In the genomic region with DNA sequence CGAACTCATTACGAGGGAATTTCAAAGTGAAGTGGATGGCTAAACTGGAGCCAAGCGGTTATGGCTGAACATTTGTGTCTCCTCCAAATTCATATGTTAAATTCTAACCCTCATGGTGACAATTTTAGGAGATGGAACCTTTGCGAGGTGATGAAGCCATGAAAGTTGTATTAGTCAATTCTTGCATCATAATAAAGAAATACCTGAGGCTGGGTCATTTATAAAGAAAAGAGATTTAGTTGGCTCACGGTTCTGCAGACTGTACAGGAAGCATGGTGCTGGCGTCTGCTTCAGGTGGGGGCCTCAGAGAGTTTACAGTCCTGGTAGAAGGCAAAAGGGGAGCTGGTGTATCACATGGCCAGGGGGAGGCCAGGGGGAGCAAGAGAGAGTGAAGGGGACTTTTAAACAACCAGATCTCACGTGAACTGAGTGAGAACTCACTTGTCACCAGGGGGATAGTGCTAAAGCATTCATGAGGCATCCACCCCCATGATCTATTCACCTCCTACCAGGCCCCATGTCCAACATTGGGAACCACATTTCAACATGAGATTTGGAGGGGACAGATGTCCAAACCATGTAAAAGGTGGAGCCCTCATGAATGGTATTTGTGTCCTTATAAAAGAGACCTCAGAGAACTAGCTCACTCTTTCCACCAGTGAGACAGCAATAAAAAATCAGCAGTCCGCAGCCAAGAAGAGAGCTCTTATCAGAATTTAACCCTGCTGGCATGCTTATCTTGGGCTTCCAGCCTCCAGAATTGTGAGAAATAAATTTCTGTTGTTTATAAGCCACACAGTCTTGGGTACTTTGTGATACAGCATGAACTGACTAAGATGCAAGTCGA, we compare ENCODE assay signal across 26 cellular contexts.
A peak's percentile ranks its signal among the peaks of the same experiment; 100 is the strongest.
DNase-seq lines count a peak whose midpoint lies in the region; ATAC-seq, FAIRE-seq and TF ChIP-seq lines count a peak whose summit lies in the region.
"Had no signal": no experiment of that assay in that cellular context is flagged by ENCODE, and none has a peak within 500 bp of the region (broad histone marks: within the 10 kb centered on the region; RNA-seq: fewer than 3 reads in every experiment).

No MANE protein-coding gene starts in this region.

- peak; percentile 44 for TF ChIP-seq CTCF in DND-41 (IDR thresholded peaks at IDR 0.05; ENCODE audit: borderline replicate concordance, extremely low read depth, low read length, poor library complexity, severe bottlenecking)
- TF ChIP-seq CTCF in K562 (IDR thresholded peaks at IDR 0.05 in 2 of 3, conservative IDR thresholded peaks at IDR 0.05 in 1 of 3; ENCODE audit: insufficient read depth in 2 of 3, low read depth in 1 of 3, low read length in 3 of 3): peak; percentile 55 to 68 (median 63)
- TF ChIP-seq CTCF in osteocyte (IDR thresholded peaks at IDR 0.05): no peak

- no peaks in the 10 kb centered on the region for H3K9me3 Mint-ChIP-seq in osteocyte (ENCODE audit: unreplicated experiment)
- H3K9me3 Mint-ChIP-seq in activated CD4-positive, alpha-beta T cell treated with anti-CD3 and anti-CD28 coated beads for 36 hours (ENCODE audit: low read depth): peaks cover 3% of the 10 kb centered on the region
- H3K9me3 Mint-ChIP-seq: activated CD4-positive, alpha-beta T cell treated with anti-CD3 and anti-CD28 coated beads, Interleukin-2, amount 10 ng/mL, durations not matched to agents 24 days and 14 days; neural crest cell had no signal

- intact Hi-C loops in K562 (cut with micrococcal nuclease): no loop called here
- intact Hi-C loops in activated CD4-positive, alpha-beta T cell treated with anti-CD3 and anti-CD28 coated beads for 36 hours (cut with DNase I, micrococcal nuclease): no loop called here

- CTCF ChIA-PET in K562 (lab: Yijun Ruan, JAX; ENCODE audit: low intra/inter-chr PET ratio): no interaction called here
- CTCF ChIA-PET in activated CD4-positive, alpha-beta T cell treated with anti-CD3 and anti-CD28 coated beads for 36 hours (lab: Charles Lee): no interaction called here

- no peak overlapping the region for H3K27ac Mint-ChIP-seq in osteocyte (ENCODE audit: unreplicated experiment)
- H3K27ac Mint-ChIP-seq in activated CD4-positive, alpha-beta T cell treated with anti-CD3 and anti-CD28 coated beads for 36 hours: no peak overlapping the region
- H3K27ac Mint-ChIP-seq: activated CD4-positive, alpha-beta T cell treated with anti-CD3 and anti-CD28 coated beads, Interleukin-2, amount 10 ng/mL, durations not matched to agents 24 days and 14 days; activated T-cell treated with anti-CD3 and anti-CD28 coated beads, Interleukin-2, amount 50 U/mL, for 24 hours; stimulated activated naive B cell treated with anti-CD40 and anti-IgM and Interleukin-4, amounts not matched to agents 10 μg/mL and 1 μg/mL and 100 μg/mL, for 72 hours had no signal

- H3K4me1 ChIP-seq in DND-41 (ENCODE audit: insufficient read depth, low read length) (no peaks in the 10 kb centered on the region), K562 (replicated peaks in 1 of 2; ENCODE audit: control insufficient read depth in 2 of 2, insufficient read depth in 2 of 2, low read length in 2 of 2) (peaks cover 5 to 15% of the 10 kb centered on the region in 2 experiments; a peak in 3 of 5 replicates)
- H3K4me1 ChIP-seq: SJSA1 had no signal

- H3K27me3 Mint-ChIP-seq in osteocyte (ENCODE audit: unreplicated experiment): no peaks in the 10 kb centered on the region
- H3K27me3 Mint-ChIP-seq in activated CD4-positive, alpha-beta T cell treated with anti-CD3 and anti-CD28 coated beads for 36 hours: peaks cover 2% of the 10 kb centered on the region
- H3K27me3 Mint-ChIP-seq: activated CD4-positive, alpha-beta T cell treated with anti-CD3 and anti-CD28 coated beads, Interleukin-2, amount 10 ng/mL, durations not matched to agents 24 days and 14 days; activated T-cell treated with anti-CD3 and anti-CD28 coated beads, Interleukin-2, amount 50 U/mL, for 24 hours; stimulated activated naive B cell treated with anti-CD40 and anti-IgM and Interleukin-4, amounts not matched to agents 10 μg/mL and 1 μg/mL and 100 μg/mL, for 72 hours had no signal

- H3K9ac ChIP-seq in DND-41 (ENCODE audit: low read depth, low read length): no peak overlapping the region
- peak overlapping the region in 1 of 2 experiments; percentile 50; a peak in 1 of 4 replicates for H3K9ac ChIP-seq in K562 (ENCODE audit: insufficient read depth in 1 of 2, low read depth in 2 of 2, low read length in 2 of 2)

- TF ChIP-seq EP300 in K562 (IDR thresholded peaks at IDR 0.05; ENCODE audit: low read length): peak; percentile 90

- FAIRE-seq in K562 (lab: Jason Lieb, UNC): peak; percentile 89
- FAIRE-seq: H54 had no signal

- H3K4me3 ChIP-seq in DND-41 (ENCODE audit: low read depth in 1 of 2, low read length in 2 of 2): no peak overlapping the region
- H3K4me3 ChIP-seq in K562: no peak overlapping the region
- H3K4me3 ChIP-seq: dorsolateral prefrontal cortex, SJSA1 had no signal

- H3K4me1 Mint-ChIP-seq in osteocyte (ENCODE audit: unreplicated experiment): no peaks in the 10 kb centered on the region
- H3K4me1 Mint-ChIP-seq in activated CD4-positive, alpha-beta T cell treated with anti-CD3 and anti-CD28 coated beads for 36 hours: no peaks in the 10 kb centered on the region
- H3K4me1 Mint-ChIP-seq: activated CD4-positive, alpha-beta T cell treated with anti-CD3 and anti-CD28 coated beads, Interleukin-2, amount 10 ng/mL, durations not matched to agents 24 days and 14 days; neural crest cell had no signal

- TF ChIP-seq POLR2A in K562 (conservative IDR thresholded peaks at IDR 0.05): no peak

- H4K20me1 ChIP-seq in DND-41 (ENCODE audit: insufficient read depth, low read length): no peaks in the 10 kb centered on the region
- no peaks in the 10 kb centered on the region for H4K20me1 ChIP-seq in K562 (replicated peaks; ENCODE audit: control insufficient read depth, insufficient read depth, low read length)

- peak; percentile 27 for DNase-seq in DND-41
- DNase-seq in HT-29 (ENCODE audit: low spot score): peak; percentile 36
- DNase-seq in OCI-M1 (lab: John Stamatoyannopoulos, UW): peak; percentile 88
- DNase-seq in K562 (ENCODE audit: extremely low read depth in 1 of 4, low spot score in 3 of 4): peak; percentile 34 to 82 (median 54)
- DNase-seq in activated effector memory CD4-positive, alpha-beta T cell treated with anti-CD3 and anti-CD28 coated beads, Interleukin-2, amount 50 U/mL, for 16 hours: no peak
- DNase-seq in HPDE6-E6E7 (ENCODE audit: extremely low spot score): no peak
- no peak for DNase-seq in osteocyte (ENCODE audit: extremely low spot score, unreplicated experiment)
- no peak for DNase-seq in activated CD4-positive, alpha-beta T cell treated with anti-CD3 and anti-CD28 coated beads for 36 hours
- DNase-seq: activated CD4-positive, alpha-beta T cell treated with anti-CD3 and anti-CD28 coated beads, Interleukin-2, amount 10 ng/mL, durations not matched to agents 24 days and 14 days; activated T-cell treated with anti-CD3 and anti-CD28 coated beads, Interleukin-2, amount 50 U/mL, for 24 hours; C1 segment of cervical spinal cord; cerebellar nuclear complex; dorsolateral prefrontal cortex; EL; hypothalamus; NCI-H1048; NCI-H1694 treated with DMSO at 0.1 percent for 48 hours; NCI-H2171 treated with DMSO at 0.1 percent for 48 hours; NCI-H524; posterior cingulate gyrus; RPMI8226; stimulated activated CD4-positive, alpha-beta T cell treated with anti-CD3 and anti-CD28 coated beads, Interleukin-15, amount 100 ng/mL, for 24 hours; stimulated activated naive B cell treated with anti-CD40 and anti-IgM and Interleukin-4, amounts not matched to agents 10 μg/mL and 1 μg/mL and 100 μg/mL, for 72 hours had no signal

- H3K4me2 ChIP-seq in DND-41 (ENCODE audit: insufficient read depth, low read length) (no peak overlapping the region), K562 (ENCODE audit: insufficient read depth, low read length) (peak overlapping the region; percentile 67)

- ATAC-seq in DND-41 (ENCODE audit: insufficient read depth, low read depth) (no peak), K562 (peak; percentile 94)
- no peak for ATAC-seq in activated CD4-positive, alpha-beta T cell treated with anti-CD3 and anti-CD28 coated beads for 36 hours
- ATAC-seq: stimulated activated naive B cell treated with anti-CD40 and anti-IgM and Interleukin-4, amounts not matched to agents 10 μg/mL and 1 μg/mL and 100 μg/mL, for 72 hours had no signal

- no peak overlapping the region for H3K27ac ChIP-seq in DND-41 (ENCODE audit: low read length)
- H3K27ac ChIP-seq in K562 (ENCODE audit: extremely low read depth, low read depth, low read length): peak overlapping the region; percentile 87
- H3K27ac ChIP-seq: dorsolateral prefrontal cortex, SJSA1 had no signal

- H2AFZ ChIP-seq in DND-41 (ENCODE audit: low read depth, low read length) (no peak overlapping the region), K562 (ENCODE audit: low read depth, low read length) (peak overlapping the region; percentile 81)

- POLR2A ChIA-PET in K562 (lab: Yijun Ruan, JAX): interaction anchor here (0.6 to 1.5 kb wide), 7 partner anchors 9 to 277 kb away, joined by 3 to 9 read pairs (median 3); no protein-coding TSS in a partner anchor
- POLR2A ChIA-PET in activated CD4-positive, alpha-beta T cell treated with anti-CD3 and anti-CD28 coated beads for 36 hours (lab: Charles Lee): no interaction called here

- no TSS peak for BruUV-seq in K562 (replicated peaks; lab: Mats Ljungman, UMichigan)

- H3K9me1 ChIP-seq in K562 (ENCODE audit: control insufficient read depth, insufficient read depth, low read length): no peaks in the 10 kb centered on the region

- TF ChIP-seq RAD21 in K562 (CRISPR knock-in tag; conservative IDR thresholded peaks at IDR 0.05 in 1 of 2, IDR thresholded peaks at IDR 0.05 in 1 of 2): peak in 1 of 2 experiments; percentile 49; a peak in 2 of 4 replicates

- H3K27me3 ChIP-seq in DND-41 (ENCODE audit: insufficient read depth, low read length, poor library complexity): peaks cover 3% of the 10 kb centered on the region
- no peaks in the 10 kb centered on the region for H3K27me3 ChIP-seq in K562 (ENCODE audit: control insufficient read depth in 2 of 2, insufficient read depth in 2 of 2, low read length in 2 of 2)
- H3K27me3 ChIP-seq: dorsolateral prefrontal cortex, SJSA1 had no signal

- no peaks in the 10 kb centered on the region for H3K36me3 ChIP-seq in DND-41 (ENCODE audit: insufficient read depth, low read length)
- H3K36me3 ChIP-seq in K562 (ENCODE audit: control insufficient read depth, insufficient read depth, low read length): no peaks in the 10 kb centered on the region
- H3K36me3 ChIP-seq: SJSA1 had no signal

- no peaks in the 10 kb centered on the region for H3K79me2 ChIP-seq in DND-41 (ENCODE audit: insufficient read depth, low read length)
- H3K79me2 ChIP-seq in K562 (ENCODE audit: control insufficient read depth, insufficient read depth, low read length): no peaks in the 10 kb centered on the region

- WGBS in K562 (ENCODE audit: insufficient coverage, low coverage, missing lambda C conversion rate): 18% methylated on average over 9 of the region's 9 CpGs

- peaks cover 3% of the 10 kb centered on the region for H3K36me3 Mint-ChIP-seq in osteocyte (ENCODE audit: unreplicated experiment)
- H3K36me3 Mint-ChIP-seq in activated CD4-positive, alpha-beta T cell treated with anti-CD3 and anti-CD28 coated beads for 36 hours (ENCODE audit: low read depth): no peaks in the 10 kb centered on the region
- H3K36me3 Mint-ChIP-seq: stimulated activated naive B cell treated with anti-CD40 and anti-IgM and Interleukin-4, amounts not matched to agents 10 μg/mL and 1 μg/mL and 100 μg/mL, for 72 hours had no signal

- in situ Hi-C loops in K562 (cut with MboI): no loop called here

- H3K9me3 ChIP-seq in DND-41 (ENCODE audit: insufficient read depth, low read length, severe bottlenecking) (no peaks in the 10 kb centered on the region), K562 (replicated peaks; ENCODE audit: control insufficient read depth, insufficient read depth, low read depth, low read length) (peaks cover 5% of the 10 kb centered on the region; the same call in 1 of the 2 replicates)
- H3K9me3 ChIP-seq: SJSA1 had no signal

- H3K4me3 Mint-ChIP-seq in osteocyte (ENCODE audit: unreplicated experiment): no peak overlapping the region
- H3K4me3 Mint-ChIP-seq in activated CD4-positive, alpha-beta T cell treated with anti-CD3 and anti-CD28 coated beads for 36 hours: no peak overlapping the region
- H3K4me3 Mint-ChIP-seq: activated CD4-positive, alpha-beta T cell treated with anti-CD3 and anti-CD28 coated beads, Interleukin-2, amount 10 ng/mL, durations not matched to agents 24 days and 14 days; activated T-cell treated with anti-CD3 and anti-CD28 coated beads, Interleukin-2, amount 50 U/mL, for 24 hours; neural crest cell; stimulated activated naive B cell treated with anti-CD40 and anti-IgM and Interleukin-4, amounts not matched to agents 10 μg/mL and 1 μg/mL and 100 μg/mL, for 72 hours had no signal

Comparison
In these comparisons a context has a peak if more than half of its experiments do, and no peak if none do; other contexts are left out.
1. DNase-seq: peak in DND-41 (single experiment), HT-29 (single experiment), OCI-M1 (single experiment) and K562 (4 of 4); none in activated effector memory CD4-positive, alpha-beta T cell treated with anti-CD3 and anti-CD28 coated beads, Interleukin-2, amount 50 U/mL, for 16 hours (single experiment), HPDE6-E6E7 (single experiment), osteocyte (single experiment) and activated CD4-positive, alpha-beta T cell treated with anti-CD3 and anti-CD28 coated beads for 36 hours (single experiment).